ENCODE assay signal across 1 cellular context in genomic region chr14:54353266-54353665, GRCh38.
A peak's percentile ranks its signal among the peaks of the same experiment; 100 is the strongest.
TF ChIP-seq lines count a peak whose summit lies in the region.

No MANE protein-coding gene starts in this region.

TF ChIP-seq in HepG2, 621 proteins besides CTCF, POLR2A, EP300 and RAD21 (continued from another document and continues in another):
- TF ChIP-seq THAP7 (CRISPR knock-in tag; IDR thresholded peaks at IDR 0.05) (no peak), ZNF496 (CRISPR knock-in tag; IDR thresholded peaks at IDR 0.05; ENCODE audit: insufficient replicate concordance) (no peak), ADNP (CRISPR knock-in tag; IDR thresholded peaks at IDR 0.05) (0 out of 2 replicates have a peak, but pooled peaks have one; percentile 32), NCOR1 (IDR thresholded peaks at IDR 0.05; ENCODE audit: borderline replicate concordance, low read length) (no peak), MIER3 (CRISPR knock-in tag; IDR thresholded peaks at IDR 0.05; ENCODE audit: borderline replicate concordance) (no peak), RORA (CRISPR knock-in tag; IDR thresholded peaks at IDR 0.05) (no peak), KDM3A (CRISPR knock-in tag; IDR thresholded peaks at IDR 0.05; ENCODE audit: low read depth) (no peak), TBL1XR1 (IDR thresholded peaks at IDR 0.05; ENCODE audit: borderline replicate concordance, low read length, partially characterized antibody) (no peak), ZNF709 (CRISPR knock-in tag; IDR thresholded peaks at IDR 0.05) (no peak), KLF9 (CRISPR knock-in tag; IDR thresholded peaks at IDR 0.05; ENCODE audit: low read depth) (no peak), CAMTA2 (CRISPR knock-in tag; IDR thresholded peaks at IDR 0.05; ENCODE audit: borderline replicate concordance) (no peak), SOX6 (IDR thresholded peaks at IDR 0.05) (no peak), SOX6 (CRISPR knock-in tag; IDR thresholded peaks at IDR 0.05) (no peak), ARHGAP35 (CRISPR knock-in tag; IDR thresholded peaks at IDR 0.05; ENCODE audit: borderline replicate concordance) (no peak), ATRX (CRISPR knock-in tag; IDR thresholded peaks at IDR 0.05; ENCODE audit: borderline replicate concordance) (no peak), NFYC (CRISPR knock-in tag; IDR thresholded peaks at IDR 0.05) (no peak), HDAC2 (CRISPR knock-in tag; IDR thresholded peaks at IDR 0.05) (no peak), DMTF1 (CRISPR knock-in tag; IDR thresholded peaks at IDR 0.05) (no peak), ZNF230 (CRISPR knock-in tag; IDR thresholded peaks at IDR 0.05) (no peak), ZNF343 (CRISPR knock-in tag; IDR thresholded peaks at IDR 0.05) (no peak), GFI1 (CRISPR knock-in tag; IDR thresholded peaks at IDR 0.05; ENCODE audit: borderline replicate concordance) (no peak), ZFP1 (CRISPR knock-in tag; IDR thresholded peaks at IDR 0.05) (no peak), ZNF282 (IDR thresholded peaks at IDR 0.05; ENCODE audit: partially characterized antibody) (no peak), MLX (CRISPR knock-in tag; IDR thresholded peaks at IDR 0.05) (no peak), SRSF9 (IDR thresholded peaks at IDR 0.05; ENCODE audit: borderline replicate concordance, insufficient read depth, low read depth, low read length, poor library complexity, severe bottlenecking) (no peak), MZF1 (CRISPR knock-in tag; IDR thresholded peaks at IDR 0.05; ENCODE audit: borderline replicate concordance) (no peak), GTF3A (CRISPR knock-in tag; conservative IDR thresholded peaks at IDR 0.05) (no peak), ZNF766 (CRISPR knock-in tag; IDR thresholded peaks at IDR 0.05; ENCODE audit: borderline replicate concordance) (no peak), ZNF780A (CRISPR knock-in tag; IDR thresholded peaks at IDR 0.05) (no peak), ZNF629 (CRISPR knock-in tag; conservative IDR thresholded peaks at IDR 0.05) (0 out of 2 replicates have a peak, but pooled peaks have one; percentile 10), RELA (CRISPR knock-in tag; IDR thresholded peaks at IDR 0.05) (no peak), GABPA (IDR thresholded peaks at IDR 0.05; ENCODE audit: low read depth, low read length) (no peak), GABPA (CRISPR knock-in tag; IDR thresholded peaks at IDR 0.05; ENCODE audit: low read depth) (no peak), ZBTB2 (CRISPR knock-in tag; IDR thresholded peaks at IDR 0.05; ENCODE audit: low read depth) (no peak), FOXK1 (CRISPR knock-in tag; IDR thresholded peaks at IDR 0.05; ENCODE audit: borderline replicate concordance, low read depth) (no peak), HHEX (CRISPR knock-in tag; IDR thresholded peaks at IDR 0.05) (no peak), HOXD1 (CRISPR knock-in tag; IDR thresholded peaks at IDR 0.05) (0 out of 2 replicates have a peak, but pooled peaks have one; percentile 32), BRCA1 (CRISPR knock-in tag; IDR thresholded peaks at IDR 0.05) (no peak), ZNF331 (CRISPR knock-in tag; IDR thresholded peaks at IDR 0.05) (peak; percentile 8; the same call in 1 of the 2 replicates), CEBPZ (IDR thresholded peaks at IDR 0.05; ENCODE audit: low read length) (no peak), PHF5A (CRISPR knock-in tag; IDR thresholded peaks at IDR 0.05; ENCODE audit: low read depth, unreplicated experiment) (peak; percentile 21), ZNF772 (CRISPR knock-in tag; IDR thresholded peaks at IDR 0.05) (0 out of 2 replicates have a peak, but pooled peaks have one; percentile 3), RXRB (CRISPR knock-in tag; IDR thresholded peaks at IDR 0.05; ENCODE audit: borderline replicate concordance) (no peak), ZFP90 (CRISPR knock-in tag; IDR thresholded peaks at IDR 0.05; ENCODE audit: borderline replicate concordance) (no peak)
- TF ChIP-seq, protein P1, sequence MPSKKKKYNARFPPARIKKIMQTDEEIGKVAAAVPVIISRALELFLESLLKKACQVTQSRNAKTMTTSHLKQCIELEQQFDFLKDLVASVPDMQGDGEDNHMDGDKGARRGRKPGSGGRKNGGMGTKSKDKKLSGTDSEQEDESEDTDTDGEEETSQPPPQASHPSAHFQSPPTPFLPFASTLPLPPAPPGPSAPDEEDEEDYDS (CRISPR knock-in tag; IDR thresholded peaks at IDR 0.05), result no peak
- TF ChIP-seq, protein P2, sequence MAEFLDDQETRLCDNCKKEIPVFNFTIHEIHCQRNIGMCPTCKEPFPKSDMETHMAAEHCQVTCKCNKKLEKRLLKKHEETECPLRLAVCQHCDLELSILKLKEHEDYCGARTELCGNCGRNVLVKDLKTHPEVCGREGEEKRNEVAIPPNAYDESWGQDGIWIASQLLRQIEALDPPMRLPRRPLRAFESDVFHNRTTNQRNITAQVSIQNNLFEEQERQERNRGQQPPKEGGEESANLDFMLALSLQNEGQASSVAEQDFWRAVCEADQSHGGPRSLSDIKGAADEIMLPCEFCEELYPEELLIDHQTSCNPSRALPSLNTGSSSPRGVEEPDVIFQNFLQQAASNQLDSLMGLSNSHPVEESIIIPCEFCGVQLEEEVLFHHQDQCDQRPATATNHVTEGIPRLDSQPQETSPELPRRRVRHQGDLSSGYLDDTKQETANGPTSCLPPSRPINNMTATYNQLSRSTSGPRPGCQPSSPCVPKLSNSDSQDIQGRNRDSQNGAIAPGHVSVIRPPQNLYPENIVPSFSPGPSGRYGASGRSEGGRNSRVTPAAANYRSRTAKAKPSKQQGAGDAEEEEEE (CRISPR knock-in tag; IDR thresholded peaks at IDR 0.05; ENCODE audit: borderline replicate concordance), result no peak
- TF ChIP-seq, protein P3, sequence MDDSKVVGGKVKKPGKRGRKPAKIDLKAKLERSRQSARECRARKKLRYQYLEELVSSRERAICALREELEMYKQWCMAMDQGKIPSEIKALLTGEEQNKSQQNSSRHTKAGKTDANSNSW (CRISPR knock-in tag; IDR thresholded peaks at IDR 0.05; ENCODE audit: borderline replicate concordance), result no peak
- TF ChIP-seq, protein P4, sequence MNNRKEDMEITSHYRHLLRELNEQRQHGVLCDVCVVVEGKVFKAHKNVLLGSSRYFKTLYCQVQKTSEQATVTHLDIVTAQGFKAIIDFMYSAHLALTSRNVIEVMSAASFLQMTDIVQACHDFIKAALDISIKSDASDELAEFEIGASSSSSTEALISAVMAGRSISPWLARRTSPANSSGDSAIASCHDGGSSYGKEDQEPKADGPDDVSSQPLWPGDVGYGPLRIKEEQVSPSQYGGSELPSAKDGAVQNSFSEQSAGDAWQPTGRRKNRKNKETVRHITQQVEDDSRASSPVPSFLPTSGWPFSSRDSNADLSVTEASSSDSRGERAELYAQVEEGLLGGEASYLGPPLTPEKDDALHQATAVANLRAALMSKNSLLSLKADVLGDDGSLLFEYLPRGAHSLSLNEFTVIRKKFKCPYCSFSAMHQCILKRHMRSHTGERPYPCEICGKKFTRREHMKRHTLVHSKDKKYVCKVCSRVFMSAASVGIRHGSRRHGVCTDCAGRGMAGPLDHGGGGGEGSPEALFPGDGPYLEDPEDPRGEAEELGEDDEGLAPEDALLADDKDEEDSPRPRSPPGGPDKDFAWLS (CRISPR knock-in tag; IDR thresholded peaks at IDR 0.05; ENCODE audit: borderline replicate concordance), result no peak
- TF ChIP-seq, protein P5, sequence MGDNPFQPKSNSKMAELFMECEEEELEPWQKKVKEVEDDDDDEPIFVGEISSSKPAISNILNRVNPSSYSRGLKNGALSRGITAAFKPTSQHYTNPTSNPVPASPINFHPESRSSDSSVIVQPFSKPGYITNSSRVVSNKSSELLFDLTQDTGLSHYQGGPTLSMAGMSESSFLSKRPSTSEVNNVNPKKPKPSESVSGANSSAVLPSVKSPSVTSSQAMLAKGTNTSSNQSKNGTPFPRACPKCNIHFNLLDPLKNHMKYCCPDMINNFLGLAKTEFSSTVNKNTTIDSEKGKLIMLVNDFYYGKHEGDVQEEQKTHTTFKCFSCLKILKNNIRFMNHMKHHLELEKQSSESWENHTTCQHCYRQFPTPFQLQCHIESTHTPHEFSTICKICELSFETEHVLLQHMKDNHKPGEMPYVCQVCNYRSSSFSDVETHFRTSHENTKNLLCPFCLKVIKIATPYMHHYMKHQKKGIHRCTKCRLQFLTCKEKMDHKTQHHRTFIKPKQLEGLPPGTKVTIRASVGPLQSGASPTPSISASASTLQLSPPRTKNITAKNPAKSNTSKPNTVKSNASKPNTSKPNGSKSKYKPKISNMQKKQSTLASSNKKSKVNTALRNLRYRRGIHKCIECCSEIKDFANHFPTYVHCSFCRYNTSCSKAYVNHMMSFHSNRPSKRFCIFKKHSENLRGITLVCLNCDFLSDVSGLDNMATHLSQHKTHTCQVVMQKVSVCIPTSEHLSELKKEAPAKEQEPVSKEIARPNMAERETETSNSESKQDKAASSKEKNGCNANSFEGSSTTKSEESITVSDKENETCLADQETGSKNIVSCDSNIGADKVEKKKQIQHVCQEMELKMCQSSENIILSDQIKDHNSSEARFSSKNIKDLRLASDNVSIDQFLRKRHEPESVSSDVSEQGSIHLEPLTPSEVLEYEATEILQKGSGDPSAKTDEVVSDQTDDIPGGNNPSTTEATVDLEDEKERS (CRISPR knock-in tag; IDR thresholded peaks at IDR 0.05), result no peak
